In genomic region chr7:11343818-11344413, GRCh38 we compare ENCODE assay signal across 8 cellular contexts.
DNase-seq lines count a peak whose midpoint lies in the region; ATAC-seq and TF ChIP-seq lines count a peak whose summit lies in the region.

No MANE protein-coding gene starts in this region.

- H3K27me3 ChIP-seq in tibial nerve (no peaks in the 10 kb centered on the region), MG63 (no peaks in the 10 kb centered on the region)

- H3K4me1 ChIP-seq in tibial nerve: peaks cover 0 to 7% (median 0%) of the 10 kb centered on the region in 4 donors

- H3K36me3 ChIP-seq in tibial nerve: no peaks in the 10 kb centered on the region
- no peaks in the 10 kb centered on the region for H3K36me3 ChIP-seq in MG63

- ATAC-seq in GM21515 (IDR thresholded peaks at IDR 0.05; ENCODE audit: unreplicated experiment) (peak; percentile 48), HG03469 (IDR thresholded peaks at IDR 0.05; ENCODE audit: unreplicated experiment) (no peak)

- no peaks in the 10 kb centered on the region for H3K9me3 ChIP-seq in tibial nerve
- H3K9me3 ChIP-seq in MG63: no peaks in the 10 kb centered on the region

- H3K4me3 ChIP-seq in WI38 (ENCODE audit: low read depth, low read length): no peak overlapping the region
- H3K4me3 ChIP-seq in tibial nerve: no peak overlapping the region
- no peak overlapping the region for H3K4me3 ChIP-seq in MG63

- 12 to 14% methylated on average over 10 of the region's 10 CpGs for WGBS in tibial nerve, 2 donors

- no peak overlapping the region for H3K27ac ChIP-seq in tibial nerve

- TF ChIP-seq EP300 in tibial nerve (IDR thresholded peaks at IDR 0.05): no peak

- TF ChIP-seq CTCF in WI38 (IDR thresholded peaks at IDR 0.05; ENCODE audit: low read depth, low read length): peak; percentile 32; the same call in 1 of the 2 replicates
- TF ChIP-seq CTCF in tibial nerve (IDR thresholded peaks at IDR 0.05): peak; percentile 63 to 80 (median 78)

- TF ChIP-seq POLR2A in tibial nerve (IDR thresholded peaks at IDR 0.05): no peak

- peak; percentile 30 for DNase-seq in D341Med (ENCODE audit: low spot score)
- DNase-seq in NCI-H1694 (lab: John Stamatoyannopoulos, UW): peak; percentile 74
- peak; percentile 26 for DNase-seq in iPS-NIHi11 (ENCODE audit: low spot score)
- DNase-seq in tibial nerve (ENCODE audit: low spot score in 2 of 2): peak in 1 of 2 donors; percentile 47
- DNase-seq in MG63: no peak
